Comparison of ENCODE assay signal across 9 cellular contexts in the genomic region with DNA sequence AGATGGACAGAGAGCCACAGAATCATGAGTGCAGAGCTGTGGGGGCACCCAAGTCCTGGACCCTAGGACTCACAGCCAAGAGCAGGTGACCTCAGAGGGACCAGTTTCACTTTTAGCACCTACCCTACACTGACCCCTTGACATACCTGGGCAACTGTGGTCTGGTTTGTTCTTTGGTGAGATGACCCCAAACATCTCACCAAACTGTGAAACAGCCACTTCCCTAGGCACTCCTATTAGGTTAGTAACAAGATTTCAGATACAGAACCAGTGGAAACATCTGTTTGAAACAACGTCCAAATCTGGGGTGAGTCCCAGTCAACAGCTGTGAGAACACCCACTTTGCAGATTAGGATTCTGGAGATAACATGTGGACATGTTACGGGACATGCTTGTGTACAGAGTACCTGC. TPM values are rescaled to one million over a fixed set of nuclear protein-coding genes. Genes with fewer than 3 reads are reported as not detected.
DNase-seq lines count a peak whose midpoint lies in the region; ATAC-seq and TF ChIP-seq lines count a peak whose summit lies in the region.
"Had no signal": no experiment of that assay in that cellular context is flagged by ENCODE, and none has a peak within 500 bp of the region (broad histone marks: within the 10 kb centered on the region; RNA-seq: fewer than 3 reads in every experiment).

No MANE protein-coding gene starts in this region.

- no peak for ATAC-seq in central memory CD8-positive, alpha-beta T cell (replicated peaks; ENCODE audit: extremely low read depth, poor library complexity, severe bottlenecking)
- no peak for ATAC-seq in natural killer cell
- ATAC-seq in HG03442 (IDR thresholded peaks at IDR 0.05; ENCODE audit: unreplicated experiment), result no peak
- no peak for ATAC-seq in GM21619 (IDR thresholded peaks at IDR 0.05; ENCODE audit: unreplicated experiment)

- intact Hi-C loops in natural killer cell (cut with micrococcal nuclease), result loop anchor here (1.0 to 5.0 kb wide), 5 partner anchors 9 to 416 kb away; no protein-coding TSS in a partner anchor

- no peak for TF ChIP-seq CTCF in natural killer cell (IDR thresholded peaks at IDR 0.05)

- H4K20me1 ChIP-seq in Karpas-422 (ENCODE audit: insufficient read depth, low read depth, low read length), result peaks cover 22% of the 10 kb centered on the region

- peak overlapping the region; percentile 65 for H3K4me3 Mint-ChIP-seq in central memory CD8-positive, alpha-beta T cell
- H3K4me3 Mint-ChIP-seq in natural killer cell, result peak overlapping the region; percentile 79

- no peaks in the 10 kb centered on the region for H3K9me2 ChIP-seq in Karpas-422 (replicated peaks; ENCODE audit: insufficient read depth, low read length)

- H3K4me1 Mint-ChIP-seq in central memory CD8-positive, alpha-beta T cell, result peaks cover 30% of the 10 kb centered on the region
- H3K4me1 Mint-ChIP-seq in natural killer cell, result peaks cover 31 to 35% of the 10 kb centered on the region in 2 donors

- H3K9me3 ChIP-seq in Karpas-422 (ENCODE audit: low read length), result no peaks in the 10 kb centered on the region

- H3K27ac ChIP-seq in ACC112 (ENCODE audit: low read depth, low read length), result peak overlapping the region; percentile 95
- peak overlapping the region; percentile 89 for H3K27ac ChIP-seq in Karpas-422 (ENCODE audit: low read length)

- H2AFZ ChIP-seq in ACC112 (ENCODE audit: low read length, unreplicated experiment) (no peak overlapping the region), Karpas-422 (ENCODE audit: low read length) (no peak overlapping the region)

- no peaks in the 10 kb centered on the region for H3K27me3 ChIP-seq in ACC112 (ENCODE audit: insufficient read depth, low read length)
- H3K27me3 ChIP-seq in Karpas-422 (ENCODE audit: low read length), result no peaks in the 10 kb centered on the region

- H3K4me1 ChIP-seq in ACC112 (ENCODE audit: control insufficient read depth, insufficient read depth, low read length, unreplicated experiment), result peaks cover 16% of the 10 kb centered on the region
- peaks cover 67% of the 10 kb centered on the region for H3K4me1 ChIP-seq in Karpas-422 (ENCODE audit: low read length)

- DNase-seq in Karpas-422 (no peak), natural killer cell (no peak), retina (no peak)
- no peak for DNase-seq in central memory CD8-positive, alpha-beta T cell (ENCODE audit: low spot score in 2 of 2)
- DNase-seq in activated CD4-positive, CD25-positive, alpha-beta regulatory T cell treated with anti-CD3 and anti-CD28 coated beads, Interleukin-2, amount 50 U/mL, for 72 hours, result no peak
- DNase-seq: T1000 had no signal

- H3K9ac ChIP-seq in Karpas-422 (ENCODE audit: low read length), result peak overlapping the region; percentile 98

- H3K4me2 ChIP-seq in Karpas-422 (ENCODE audit: low read depth, low read length, poor library complexity, severe bottlenecking), result peak overlapping the region; percentile 95

- peaks cover 70% of the 10 kb centered on the region for H3K36me3 Mint-ChIP-seq in central memory CD8-positive, alpha-beta T cell (ENCODE audit: insufficient read depth)
- H3K36me3 Mint-ChIP-seq in natural killer cell, result peaks cover 16% of the 10 kb centered on the region

- H3K27me3 Mint-ChIP-seq in central memory CD8-positive, alpha-beta T cell, result no peaks in the 10 kb centered on the region
- H3K27me3 Mint-ChIP-seq in natural killer cell (ENCODE audit: low read depth in 2 of 2), result no peaks in the 10 kb centered on the region

- H3K79me2 ChIP-seq in ACC112 (ENCODE audit: control insufficient read depth, insufficient read depth, low read length, unreplicated experiment) (peaks cover 38% of the 10 kb centered on the region), Karpas-422 (ENCODE audit: low read length) (peaks cover 28% of the 10 kb centered on the region)

- H3K4me3 ChIP-seq in ACC112 (ENCODE audit: low read depth, low read length) (peak overlapping the region; percentile 83), Karpas-422 (ENCODE audit: low read length) (peak overlapping the region; percentile 87; the same call in 1 of the 2 replicates)

- no peaks in the 10 kb centered on the region for H3K9me3 Mint-ChIP-seq in central memory CD8-positive, alpha-beta T cell
- H3K9me3 Mint-ChIP-seq in natural killer cell, result no peaks in the 10 kb centered on the region

- H3K27ac Mint-ChIP-seq in central memory CD8-positive, alpha-beta T cell (ENCODE audit: low read depth), result peak overlapping the region; percentile 95
- H3K27ac Mint-ChIP-seq in natural killer cell, result peak overlapping the region; percentile 90 to 99

- H3K36me3 ChIP-seq in ACC112 (ENCODE audit: insufficient read depth, low read length) (peaks cover 14% of the 10 kb centered on the region), Karpas-422 (ENCODE audit: insufficient read depth, low read length) (peaks cover 7% of the 10 kb centered on the region)

RNA-seq across cellular contexts. Expression of gene ZFP36L2, which starts 1.9 kb away (rescaled TPM):
- total RNA-seq in Karpas-422 (2014; rRNA removed; shearing (Covaris generic); ENCODE audit: low replicate concordance), result 4.0 and 10.6 TPM in 2 replicates
- 100 to 1,000 TPM; 376 to 428 (median 418) TPM for total RNA-seq in natural killer cell

Comparison
In these comparisons a context has a peak if more than half of its experiments do, and no peak if none do; other contexts are left out.
1. RNA of gene ZFP36L2, which starts 1.9 kb away (total RNA-seq): 376 to 428 TPM in natural killer cell; 4.0 to 10.6 TPM in Karpas-422; every median in the first group is over 10 times any median in the second.